8 cellular contexts compared by ENCODE assay signal in genomic region chr4:81724925-81725329, GRCh38.
DNase-seq lines count a peak whose midpoint lies in the region; ATAC-seq and TF ChIP-seq lines count a peak whose summit lies in the region.

No MANE protein-coding gene starts in this region.

- peaks cover 0 to 2% of the 10 kb centered on the region in 2 donors for H3K4me1 ChIP-seq in aorta (ENCODE audit: control insufficient read depth in 1 of 2, insufficient read depth in 2 of 2, low read length in 2 of 2)
- H3K4me1 ChIP-seq in BE2C: no peaks in the 10 kb centered on the region

- H3K27me3 ChIP-seq in aorta (ENCODE audit: control insufficient read depth in 1 of 2, insufficient read depth in 2 of 2, low read length in 1 of 2): no peaks in the 10 kb centered on the region
- no peaks in the 10 kb centered on the region for H3K27me3 ChIP-seq in BE2C

- H3K36me3 ChIP-seq in aorta (ENCODE audit: control insufficient read depth in 1 of 2, insufficient read depth in 2 of 2, low read length in 1 of 2) (no peaks in the 10 kb centered on the region), BE2C (no peaks in the 10 kb centered on the region)

- H3K4me3 ChIP-seq in fibroblast of mammary gland (ENCODE audit: control insufficient read depth, low read depth, low read length) (no peak overlapping the region), aorta (ENCODE audit: low read length in 2 of 2) (no peak overlapping the region), BE2C (ENCODE audit: low read depth, low read length) (no peak overlapping the region)

- DNase-seq in COLO668 (lab: John Stamatoyannopoulos, UW; ENCODE audit: unreplicated experiment) (peak; percentile 80), HT-29 (ENCODE audit: low spot score) (peak; percentile 32), fibroblast of mammary gland (ENCODE audit: low read depth) (peak; percentile 2), putamen (ENCODE audit: low spot score) (peak; percentile 80), aorta (peak; percentile 69 to 84), BE2C (no peak)
- DNase-seq in activated CD8-positive, alpha-beta memory T cell treated with anti-CD3 and anti-CD28 coated beads for 24 hours: peak; percentile 77

- intact Hi-C loops in aorta (cut with DNase I): no loop called here

- ATAC-seq in GM21360 (IDR thresholded peaks at IDR 0.05; ENCODE audit: unreplicated experiment) (peak; percentile 98), aorta (ENCODE audit: low FRiP score) (peak; percentile 57)

- WGBS in aorta, 2 donors: 75 to 78% methylated on average over 2 of the region's 2 CpGs

- no peak overlapping the region for H3K27ac ChIP-seq in aorta (ENCODE audit: low read depth in 1 of 2, low read length in 2 of 2)

- H3K9me3 ChIP-seq in aorta (ENCODE audit: control insufficient read depth, low read length) (no peaks in the 10 kb centered on the region), BE2C (no peaks in the 10 kb centered on the region)

- TF ChIP-seq CTCF in fibroblast of mammary gland (conservative IDR thresholded peaks at IDR 0.05; ENCODE audit: control insufficient read depth, insufficient read depth, low read depth, low read length): no peak
- no peak for TF ChIP-seq CTCF in BE2C (IDR thresholded peaks at IDR 0.05; ENCODE audit: low read depth, low read length)
